In the genomic region with DNA sequence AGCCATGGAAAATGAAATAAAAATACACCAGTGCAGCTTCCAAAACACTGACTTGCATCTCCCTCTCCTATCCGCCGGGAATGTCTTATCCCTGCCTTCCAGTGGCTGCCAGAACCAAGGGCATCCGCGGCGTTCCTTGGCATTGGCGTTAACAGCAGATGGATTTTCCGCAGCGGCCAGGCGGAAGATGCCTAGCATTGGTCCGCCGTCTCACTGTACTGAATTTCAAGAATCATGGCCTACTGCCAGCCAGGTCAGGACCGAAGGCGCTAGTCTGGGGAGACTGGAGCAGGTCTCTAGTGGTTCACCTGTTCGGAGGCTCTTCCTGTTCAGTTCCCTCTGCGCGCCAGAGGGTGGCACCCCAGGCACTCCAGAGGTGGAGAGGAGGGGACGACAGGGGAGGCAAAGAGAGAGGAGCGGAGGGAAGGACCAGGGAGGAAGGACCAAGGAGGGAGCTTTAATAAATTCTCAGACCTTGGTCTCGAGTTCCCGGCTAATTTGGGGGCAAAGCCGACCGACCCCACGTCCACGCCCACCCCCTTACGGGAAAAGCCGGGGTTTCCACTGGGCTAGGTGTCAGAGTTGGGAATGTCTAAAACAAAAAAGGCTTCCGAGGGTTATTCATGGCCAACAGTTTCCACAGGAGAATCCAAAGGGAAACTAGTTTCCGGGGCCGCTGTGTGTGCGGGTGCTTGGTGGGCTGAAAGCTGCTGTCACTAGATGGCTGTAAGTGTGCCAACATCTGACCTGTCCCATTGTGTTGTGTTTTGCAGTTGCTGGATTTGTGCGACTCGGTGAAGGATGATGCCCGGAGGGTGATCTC, we compare ENCODE assay signal across 1 cellular context.
TF ChIP-seq lines count a peak whose summit lies in the region.

No MANE protein-coding gene starts in this region.

TF ChIP-seq in HepG2, 621 proteins besides CTCF, POLR2A, EP300 and RAD21 (continued from another document and continues in another):
- TF ChIP-seq, protein P1, sequence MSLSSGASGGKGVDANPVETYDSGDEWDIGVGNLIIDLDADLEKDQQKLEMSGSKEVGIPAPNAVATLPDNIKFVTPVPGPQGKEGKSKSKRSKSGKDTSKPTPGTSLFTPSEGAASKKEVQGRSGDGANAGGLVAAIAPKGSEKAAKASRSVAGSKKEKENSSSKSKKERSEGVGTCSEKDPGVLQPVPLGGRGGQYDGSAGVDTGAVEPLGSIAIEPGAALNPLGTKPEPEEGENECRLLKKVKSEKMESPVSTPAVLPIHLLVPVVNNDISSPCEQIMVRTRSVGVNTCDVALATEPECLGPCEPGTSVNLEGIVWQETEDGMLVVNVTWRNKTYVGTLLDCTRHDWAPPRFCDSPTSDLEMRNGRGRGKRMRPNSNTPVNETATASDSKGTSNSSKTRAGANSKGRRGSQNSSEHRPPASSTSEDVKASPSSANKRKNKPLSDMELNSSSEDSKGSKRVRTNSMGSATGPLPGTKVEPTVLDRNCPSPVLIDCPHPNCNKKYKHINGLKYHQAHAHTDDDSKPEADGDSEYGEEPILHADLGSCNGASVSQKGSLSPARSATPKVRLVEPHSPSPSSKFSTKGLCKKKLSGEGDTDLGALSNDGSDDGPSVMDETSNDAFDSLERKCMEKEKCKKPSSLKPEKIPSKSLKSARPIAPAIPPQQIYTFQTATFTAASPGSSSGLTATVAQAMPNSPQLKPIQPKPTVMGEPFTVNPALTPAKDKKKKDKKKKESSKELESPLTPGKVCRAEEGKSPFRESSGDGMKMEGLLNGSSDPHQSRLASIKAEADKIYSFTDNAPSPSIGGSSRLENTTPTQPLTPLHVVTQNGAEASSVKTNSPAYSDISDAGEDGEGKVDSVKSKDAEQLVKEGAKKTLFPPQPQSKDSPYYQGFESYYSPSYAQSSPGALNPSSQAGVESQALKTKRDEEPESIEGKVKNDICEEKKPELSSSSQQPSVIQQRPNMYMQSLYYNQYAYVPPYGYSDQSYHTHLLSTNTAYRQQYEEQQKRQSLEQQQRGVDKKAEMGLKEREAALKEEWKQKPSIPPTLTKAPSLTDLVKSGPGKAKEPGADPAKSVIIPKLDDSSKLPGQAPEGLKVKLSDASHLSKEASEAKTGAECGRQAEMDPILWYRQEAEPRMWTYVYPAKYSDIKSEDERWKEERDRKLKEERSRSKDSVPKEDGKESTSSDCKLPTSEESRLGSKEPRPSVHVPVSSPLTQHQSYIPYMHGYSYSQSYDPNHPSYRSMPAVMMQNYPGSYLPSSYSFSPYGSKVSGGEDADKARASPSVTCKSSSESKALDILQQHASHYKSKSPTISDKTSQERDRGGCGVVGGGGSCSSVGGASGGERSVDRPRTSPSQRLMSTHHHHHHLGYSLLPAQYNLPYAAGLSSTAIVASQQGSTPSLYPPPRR (CRISPR knock-in tag; IDR thresholded peaks at IDR 0.05; ENCODE audit: borderline replicate concordance) = no peak
- TF ChIP-seq POLR2G (IDR thresholded peaks at IDR 0.05; ENCODE audit: low read depth, low read length) (no peak), LCORL (IDR thresholded peaks at IDR 0.05) (no peak), LCORL (CRISPR knock-in tag; IDR thresholded peaks at IDR 0.05) (no peak), ZFX (CRISPR knock-in tag; IDR thresholded peaks at IDR 0.05; ENCODE audit: low read depth) (no peak), ZBTB21 (CRISPR knock-in tag; IDR thresholded peaks at IDR 0.05) (no peak), NR3C1 (CRISPR knock-in tag; IDR thresholded peaks at IDR 0.05) (no peak), PCBP1 (IDR thresholded peaks at IDR 0.05; ENCODE audit: borderline replicate concordance, low read depth, low read length) (no peak), POLR2AphosphoS5 (IDR thresholded peaks at IDR 0.05; ENCODE audit: low read depth, low read length) (no peak), ZFP62 (CRISPR knock-in tag; IDR thresholded peaks at IDR 0.05) (no peak), ZNF644 (CRISPR knock-in tag; IDR thresholded peaks at IDR 0.05; ENCODE audit: low read depth) (no peak), MAFF (IDR thresholded peaks at IDR 0.05; ENCODE audit: low read depth, low read length) (no peak), HCFC1 (IDR thresholded peaks at IDR 0.05; ENCODE audit: low read depth, low read length) (no peak), HHEX (CRISPR knock-in tag; IDR thresholded peaks at IDR 0.05) (no peak), SRSF4 (IDR thresholded peaks at IDR 0.05; ENCODE audit: low read depth, low read length, poor library complexity, severe bottlenecking) (no peak), NCOA5 (CRISPR knock-in tag; IDR thresholded peaks at IDR 0.05) (no peak), ZNF776 (CRISPR knock-in tag; IDR thresholded peaks at IDR 0.05) (no peak), EZH2 (conservative IDR thresholded peaks at IDR 0.05; ENCODE audit: low read depth, low read length) (no peak), MTA1 (CRISPR knock-in tag; IDR thresholded peaks at IDR 0.05; ENCODE audit: borderline replicate concordance) (no peak), HNRNPH1 (optimal IDR thresholded peaks at IDR 0.05; ENCODE audit: low read depth, low read length) (no peak), ZNF589 (CRISPR knock-in tag; conservative IDR thresholded peaks at IDR 0.05) (no peak), ATAD3A (CRISPR knock-in tag; IDR thresholded peaks at IDR 0.05) (no peak), ZNF552 (CRISPR knock-in tag; IDR thresholded peaks at IDR 0.05; ENCODE audit: borderline replicate concordance) (no peak), KDM4B (CRISPR knock-in tag; IDR thresholded peaks at IDR 0.05) (no peak), ZNF841 (CRISPR knock-in tag; IDR thresholded peaks at IDR 0.05; ENCODE audit: borderline replicate concordance) (no peak), ZKSCAN1 (IDR thresholded peaks at IDR 0.05; ENCODE audit: low read length) (no peak)
- TF ChIP-seq, protein P2, sequence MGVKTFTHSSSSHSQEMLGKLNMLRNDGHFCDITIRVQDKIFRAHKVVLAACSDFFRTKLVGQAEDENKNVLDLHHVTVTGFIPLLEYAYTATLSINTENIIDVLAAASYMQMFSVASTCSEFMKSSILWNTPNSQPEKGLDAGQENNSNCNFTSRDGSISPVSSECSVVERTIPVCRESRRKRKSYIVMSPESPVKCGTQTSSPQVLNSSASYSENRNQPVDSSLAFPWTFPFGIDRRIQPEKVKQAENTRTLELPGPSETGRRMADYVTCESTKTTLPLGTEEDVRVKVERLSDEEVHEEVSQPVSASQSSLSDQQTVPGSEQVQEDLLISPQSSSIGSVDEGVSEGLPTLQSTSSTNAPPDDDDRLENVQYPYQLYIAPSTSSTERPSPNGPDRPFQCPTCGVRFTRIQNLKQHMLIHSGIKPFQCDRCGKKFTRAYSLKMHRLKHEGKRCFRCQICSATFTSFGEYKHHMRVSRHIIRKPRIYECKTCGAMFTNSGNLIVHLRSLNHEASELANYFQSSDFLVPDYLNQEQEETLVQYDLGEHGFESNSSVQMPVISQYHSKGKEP (CRISPR knock-in tag; IDR thresholded peaks at IDR 0.05) = no peak
- TF ChIP-seq, protein P3, sequence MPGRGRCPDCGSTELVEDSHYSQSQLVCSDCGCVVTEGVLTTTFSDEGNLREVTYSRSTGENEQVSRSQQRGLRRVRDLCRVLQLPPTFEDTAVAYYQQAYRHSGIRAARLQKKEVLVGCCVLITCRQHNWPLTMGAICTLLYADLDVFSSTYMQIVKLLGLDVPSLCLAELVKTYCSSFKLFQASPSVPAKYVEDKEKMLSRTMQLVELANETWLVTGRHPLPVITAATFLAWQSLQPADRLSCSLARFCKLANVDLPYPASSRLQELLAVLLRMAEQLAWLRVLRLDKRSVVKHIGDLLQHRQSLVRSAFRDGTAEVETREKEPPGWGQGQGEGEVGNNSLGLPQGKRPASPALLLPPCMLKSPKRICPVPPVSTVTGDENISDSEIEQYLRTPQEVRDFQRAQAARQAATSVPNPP (CRISPR knock-in tag; IDR thresholded peaks at IDR 0.05) = no peak
- TF ChIP-seq, protein P4, sequence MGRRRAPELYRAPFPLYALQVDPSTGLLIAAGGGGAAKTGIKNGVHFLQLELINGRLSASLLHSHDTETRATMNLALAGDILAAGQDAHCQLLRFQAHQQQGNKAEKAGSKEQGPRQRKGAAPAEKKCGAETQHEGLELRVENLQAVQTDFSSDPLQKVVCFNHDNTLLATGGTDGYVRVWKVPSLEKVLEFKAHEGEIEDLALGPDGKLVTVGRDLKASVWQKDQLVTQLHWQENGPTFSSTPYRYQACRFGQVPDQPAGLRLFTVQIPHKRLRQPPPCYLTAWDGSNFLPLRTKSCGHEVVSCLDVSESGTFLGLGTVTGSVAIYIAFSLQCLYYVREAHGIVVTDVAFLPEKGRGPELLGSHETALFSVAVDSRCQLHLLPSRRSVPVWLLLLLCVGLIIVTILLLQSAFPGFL (CRISPR knock-in tag; IDR thresholded peaks at IDR 0.05) = no peak
- TF ChIP-seq, protein P5, sequence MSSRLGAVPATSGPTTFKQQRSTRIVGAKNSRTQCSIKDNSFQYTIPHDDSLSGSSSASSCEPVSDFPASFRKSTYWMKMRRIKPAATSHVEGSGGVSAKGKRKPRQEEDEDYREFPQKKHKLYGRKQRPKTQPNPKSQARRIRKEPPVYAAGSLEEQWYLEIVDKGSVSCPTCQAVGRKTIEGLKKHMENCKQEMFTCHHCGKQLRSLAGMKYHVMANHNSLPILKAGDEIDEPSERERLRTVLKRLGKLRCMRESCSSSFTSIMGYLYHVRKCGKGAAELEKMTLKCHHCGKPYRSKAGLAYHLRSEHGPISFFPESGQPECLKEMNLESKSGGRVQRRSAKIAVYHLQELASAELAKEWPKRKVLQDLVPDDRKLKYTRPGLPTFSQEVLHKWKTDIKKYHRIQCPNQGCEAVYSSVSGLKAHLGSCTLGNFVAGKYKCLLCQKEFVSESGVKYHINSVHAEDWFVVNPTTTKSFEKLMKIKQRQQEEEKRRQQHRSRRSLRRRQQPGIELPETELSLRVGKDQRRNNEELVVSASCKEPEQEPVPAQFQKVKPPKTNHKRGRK (CRISPR knock-in tag; IDR thresholded peaks at IDR 0.05) = no peak
- TF ChIP-seq, protein P6, sequence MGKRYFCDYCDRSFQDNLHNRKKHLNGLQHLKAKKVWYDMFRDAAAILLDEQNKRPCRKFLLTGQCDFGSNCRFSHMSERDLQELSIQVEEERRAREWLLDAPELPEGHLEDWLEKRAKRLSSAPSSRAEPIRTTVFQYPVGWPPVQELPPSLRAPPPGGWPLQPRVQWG (CRISPR knock-in tag; IDR thresholded peaks at IDR 0.05; ENCODE audit: borderline replicate concordance, low read depth) = no peak
- TF ChIP-seq, protein P7, sequence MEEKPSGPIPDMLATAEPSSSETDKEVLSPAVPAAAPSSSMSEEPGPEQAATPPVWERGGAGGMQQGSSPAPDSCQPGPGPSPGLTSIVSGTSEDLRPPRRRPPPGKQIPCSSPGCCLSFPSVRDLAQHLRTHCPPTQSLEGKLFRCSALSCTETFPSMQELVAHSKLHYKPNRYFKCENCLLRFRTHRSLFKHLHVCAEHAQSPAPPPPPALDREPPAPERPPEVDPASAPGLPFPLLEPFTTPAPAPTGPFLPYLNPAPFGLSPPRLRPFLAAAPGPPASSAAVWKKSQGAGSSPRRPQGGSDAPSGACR (CRISPR knock-in tag; IDR thresholded peaks at IDR 0.05) = no peak
- TF ChIP-seq, protein P8, sequence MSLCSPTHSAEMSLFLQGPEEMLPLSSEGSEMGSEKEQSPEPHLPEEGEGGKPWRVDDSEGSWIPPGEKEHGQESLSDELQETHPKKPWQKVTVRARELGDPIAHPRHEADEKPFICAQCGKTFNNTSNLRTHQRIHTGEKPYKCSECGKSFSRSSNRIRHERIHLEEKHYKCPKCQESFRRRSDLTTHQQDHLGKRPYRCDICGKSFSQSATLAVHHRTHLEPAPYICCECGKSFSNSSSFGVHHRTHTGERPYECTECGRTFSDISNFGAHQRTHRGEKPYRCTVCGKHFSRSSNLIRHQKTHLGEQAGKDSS (CRISPR knock-in tag; IDR thresholded peaks at IDR 0.05; ENCODE audit: borderline replicate concordance, low read depth) = no peak
- TF ChIP-seq, protein P9, sequence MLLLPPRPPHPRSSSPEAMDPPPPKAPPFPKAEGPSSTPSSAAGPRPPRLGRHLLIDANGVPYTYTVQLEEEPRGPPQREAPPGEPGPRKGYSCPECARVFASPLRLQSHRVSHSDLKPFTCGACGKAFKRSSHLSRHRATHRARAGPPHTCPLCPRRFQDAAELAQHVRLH (CRISPR knock-in tag; IDR thresholded peaks at IDR 0.05; ENCODE audit: borderline replicate concordance, low read depth) = peak; percentile 68; the same call in 1 of the 2 replicates
- TF ChIP-seq, protein P10, sequence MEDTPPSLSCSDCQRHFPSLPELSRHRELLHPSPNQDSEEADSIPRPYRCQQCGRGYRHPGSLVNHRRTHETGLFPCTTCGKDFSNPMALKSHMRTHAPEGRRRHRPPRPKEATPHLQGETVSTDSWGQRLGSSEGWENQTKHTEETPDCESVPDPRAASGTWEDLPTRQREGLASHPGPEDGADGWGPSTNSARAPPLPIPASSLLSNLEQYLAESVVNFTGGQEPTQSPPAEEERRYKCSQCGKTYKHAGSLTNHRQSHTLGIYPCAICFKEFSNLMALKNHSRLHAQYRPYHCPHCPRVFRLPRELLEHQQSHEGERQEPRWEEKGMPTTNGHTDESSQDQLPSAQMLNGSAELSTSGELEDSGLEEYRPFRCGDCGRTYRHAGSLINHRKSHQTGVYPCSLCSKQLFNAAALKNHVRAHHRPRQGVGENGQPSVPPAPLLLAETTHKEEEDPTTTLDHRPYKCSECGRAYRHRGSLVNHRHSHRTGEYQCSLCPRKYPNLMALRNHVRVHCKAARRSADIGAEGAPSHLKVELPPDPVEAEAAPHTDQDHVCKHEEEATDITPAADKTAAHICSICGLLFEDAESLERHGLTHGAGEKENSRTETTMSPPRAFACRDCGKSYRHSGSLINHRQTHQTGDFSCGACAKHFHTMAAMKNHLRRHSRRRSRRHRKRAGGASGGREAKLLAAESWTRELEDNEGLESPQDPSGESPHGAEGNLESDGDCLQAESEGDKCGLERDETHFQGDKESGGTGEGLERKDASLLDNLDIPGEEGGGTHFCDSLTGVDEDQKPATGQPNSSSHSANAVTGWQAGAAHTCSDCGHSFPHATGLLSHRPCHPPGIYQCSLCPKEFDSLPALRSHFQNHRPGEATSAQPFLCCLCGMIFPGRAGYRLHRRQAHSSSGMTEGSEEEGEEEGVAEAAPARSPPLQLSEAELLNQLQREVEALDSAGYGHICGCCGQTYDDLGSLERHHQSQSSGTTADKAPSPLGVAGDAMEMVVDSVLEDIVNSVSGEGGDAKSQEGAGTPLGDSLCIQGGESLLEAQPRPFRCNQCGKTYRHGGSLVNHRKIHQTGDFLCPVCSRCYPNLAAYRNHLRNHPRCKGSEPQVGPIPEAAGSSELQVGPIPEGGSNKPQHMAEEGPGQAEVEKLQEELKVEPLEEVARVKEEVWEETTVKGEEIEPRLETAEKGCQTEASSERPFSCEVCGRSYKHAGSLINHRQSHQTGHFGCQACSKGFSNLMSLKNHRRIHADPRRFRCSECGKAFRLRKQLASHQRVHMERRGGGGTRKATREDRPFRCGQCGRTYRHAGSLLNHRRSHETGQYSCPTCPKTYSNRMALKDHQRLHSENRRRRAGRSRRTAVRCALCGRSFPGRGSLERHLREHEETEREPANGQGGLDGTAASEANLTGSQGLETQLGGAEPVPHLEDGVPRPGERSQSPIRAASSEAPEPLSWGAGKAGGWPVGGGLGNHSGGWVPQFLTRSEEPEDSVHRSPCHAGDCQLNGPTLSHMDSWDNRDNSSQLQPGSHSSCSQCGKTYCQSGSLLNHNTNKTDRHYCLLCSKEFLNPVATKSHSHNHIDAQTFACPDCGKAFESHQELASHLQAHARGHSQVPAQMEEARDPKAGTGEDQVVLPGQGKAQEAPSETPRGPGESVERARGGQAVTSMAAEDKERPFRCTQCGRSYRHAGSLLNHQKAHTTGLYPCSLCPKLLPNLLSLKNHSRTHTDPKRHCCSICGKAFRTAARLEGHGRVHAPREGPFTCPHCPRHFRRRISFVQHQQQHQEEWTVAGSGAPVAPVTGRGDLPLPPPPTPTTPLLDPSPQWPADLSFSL (CRISPR knock-in tag; IDR thresholded peaks at IDR 0.05) = no peak
- TF ChIP-seq, protein P11, sequence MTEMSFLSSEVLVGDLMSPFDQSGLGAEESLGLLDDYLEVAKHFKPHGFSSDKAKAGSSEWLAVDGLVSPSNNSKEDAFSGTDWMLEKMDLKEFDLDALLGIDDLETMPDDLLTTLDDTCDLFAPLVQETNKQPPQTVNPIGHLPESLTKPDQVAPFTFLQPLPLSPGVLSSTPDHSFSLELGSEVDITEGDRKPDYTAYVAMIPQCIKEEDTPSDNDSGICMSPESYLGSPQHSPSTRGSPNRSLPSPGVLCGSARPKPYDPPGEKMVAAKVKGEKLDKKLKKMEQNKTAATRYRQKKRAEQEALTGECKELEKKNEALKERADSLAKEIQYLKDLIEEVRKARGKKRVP (CRISPR knock-in tag; IDR thresholded peaks at IDR 0.05) = no peak
